In genomic region chr3:182905623-182906022, GRCh38 we compare ENCODE assay signal across 25 cellular contexts.
DNase-seq lines count a peak whose midpoint lies in the region; ATAC-seq and TF ChIP-seq lines count a peak whose summit lies in the region.
"Had no signal": no experiment of that assay in that cellular context is flagged by ENCODE, and none has a peak within 500 bp of the region (broad histone marks: within the 10 kb centered on the region; RNA-seq: fewer than 3 reads in every experiment).

No MANE protein-coding gene starts in this region.

- peaks cover 15% of the 10 kb centered on the region for H3K4me1 Mint-ChIP-seq in activated naive CD8-positive, alpha-beta T cell treated with anti-CD3 and anti-CD28 coated beads, Interleukin-2, amount 10 ng/mL, durations not matched to agents 7 days and 5 days
- H3K4me1 Mint-ChIP-seq: activated B cell treated with CpG ODN at 0.5 μM for 24 hours, B cell had no signal

- peak; percentile 61 for DNase-seq in NCI-H2107 treated with DMSO at 0.1 percent for 48 hours (lab: John Stamatoyannopoulos, UW; ENCODE audit: unreplicated experiment)
- DNase-seq in NCI-H2107 (lab: John Stamatoyannopoulos, UW) = no peak
- DNase-seq in DND-41 = no peak
- DNase-seq in activated naive CD8-positive, alpha-beta T cell treated with anti-CD3 and anti-CD28 coated beads, Interleukin-2, amount 10 ng/mL, durations not matched to agents 7 days and 5 days = no peak
- no peak for DNase-seq in hippocampal formation (lab: John Stamatoyannopoulos, UW)
- no peak for DNase-seq in globus pallidus (ENCODE audit: low spot score)
- DNase-seq: 8988T; activated B cell treated with CpG ODN at 0.5 μM for 24 hours; activated effector memory CD4-positive, alpha-beta T cell treated with anti-CD3 and anti-CD28 coated beads, Interleukin-2, amount 50 U/mL, for 16 hours; endodermal cell; GDM1; glutamatergic neuron; Kasumi-1; NCI-H1092 treated with DMSO at 0.1 percent for 48 hours; NCI-H2081; NCI-H748 treated with DMSO at 0.1 percent for 48 hours; PC-3; psoas muscle; small intestine; stimulated activated CD4-positive, alpha-beta T cell treated with anti-CD3 and anti-CD28 coated beads, Interleukin-4, amount 100 ng/mL, for 1 hour; upper lobe of right lung had no signal

- no peak overlapping the region for H3K4me3 ChIP-seq in DND-41 (ENCODE audit: low read depth in 1 of 2, low read length in 2 of 2)
- H3K4me3 ChIP-seq: psoas muscle, upper lobe of right lung had no signal

- no peaks in the 10 kb centered on the region for H4K20me1 ChIP-seq in DND-41 (ENCODE audit: insufficient read depth, low read length)

- no peaks in the 10 kb centered on the region for H3K27me3 Mint-ChIP-seq in activated naive CD8-positive, alpha-beta T cell treated with anti-CD3 and anti-CD28 coated beads, Interleukin-2, amount 10 ng/mL, durations not matched to agents 7 days and 5 days
- H3K27me3 Mint-ChIP-seq: activated B cell treated with CpG ODN at 0.5 μM for 24 hours, B cell had no signal

- POLR2A ChIA-PET in activated naive CD8-positive, alpha-beta T cell treated with anti-CD3 and anti-CD28 coated beads, Interleukin-2, amount 10 ng/mL, durations not matched to agents 7 days and 5 days (lab: Charles Lee) = no interaction called here

- H3K36me3 ChIP-seq in DND-41 (ENCODE audit: insufficient read depth, low read length) = peaks cover 23% of the 10 kb centered on the region

- H3K9me3 ChIP-seq in DND-41 (ENCODE audit: insufficient read depth, low read length, severe bottlenecking) = no peaks in the 10 kb centered on the region
- H3K9me3 ChIP-seq: psoas muscle, upper lobe of right lung had no signal

- H3K27ac Mint-ChIP-seq in activated naive CD8-positive, alpha-beta T cell treated with anti-CD3 and anti-CD28 coated beads, Interleukin-2, amount 10 ng/mL, durations not matched to agents 7 days and 5 days = peak overlapping the region; percentile 28
- H3K27ac Mint-ChIP-seq: activated B cell treated with CpG ODN at 0.5 μM for 24 hours, B cell, endodermal cell, mesothelial cell of epicardium had no signal

- no peaks in the 10 kb centered on the region for H3K79me2 ChIP-seq in DND-41 (ENCODE audit: insufficient read depth, low read length)

- no peak overlapping the region for H3K9ac ChIP-seq in DND-41 (ENCODE audit: low read depth, low read length)

- H3K36me3 Mint-ChIP-seq in activated naive CD8-positive, alpha-beta T cell treated with anti-CD3 and anti-CD28 coated beads, Interleukin-2, amount 10 ng/mL, durations not matched to agents 7 days and 5 days = peaks cover 8% of the 10 kb centered on the region

- H3K27ac ChIP-seq in DND-41 (ENCODE audit: low read length) = no peak overlapping the region
- H3K27ac ChIP-seq: psoas muscle, upper lobe of right lung had no signal

- H3K9me3 Mint-ChIP-seq in activated naive CD8-positive, alpha-beta T cell treated with anti-CD3 and anti-CD28 coated beads, Interleukin-2, amount 10 ng/mL, durations not matched to agents 7 days and 5 days = no peaks in the 10 kb centered on the region
- H3K9me3 Mint-ChIP-seq: activated B cell treated with CpG ODN at 0.5 μM for 24 hours, endodermal cell, mesothelial cell of epicardium had no signal

- H2AFZ ChIP-seq in DND-41 (ENCODE audit: low read depth, low read length) = no peak overlapping the region

- peaks cover 6% of the 10 kb centered on the region for H3K4me1 ChIP-seq in DND-41 (ENCODE audit: insufficient read depth, low read length)
- H3K4me1 ChIP-seq: psoas muscle, upper lobe of right lung had no signal

- ATAC-seq in DND-41 (ENCODE audit: insufficient read depth, low read depth) (peak; percentile 37; the same call in 1 of the 3 replicates), HG02870 (IDR thresholded peaks at IDR 0.05; ENCODE audit: unreplicated experiment) (peak; percentile 42), HG02623 (IDR thresholded peaks at IDR 0.05; ENCODE audit: unreplicated experiment) (no peak)
- no peak for ATAC-seq in activated naive CD8-positive, alpha-beta T cell treated with anti-CD3 and anti-CD28 coated beads, Interleukin-2, amount 10 ng/mL, durations not matched to agents 7 days and 5 days (ENCODE audit: low read depth)
- ATAC-seq: PC-3, psoas muscle, upper lobe of right lung had no signal

- H3K4me2 ChIP-seq in DND-41 (ENCODE audit: insufficient read depth, low read length) = no peak overlapping the region

- TF ChIP-seq CTCF in DND-41 (IDR thresholded peaks at IDR 0.05; ENCODE audit: borderline replicate concordance, extremely low read depth, low read length, poor library complexity, severe bottlenecking) = no peak

- H3K4me3 Mint-ChIP-seq in activated naive CD8-positive, alpha-beta T cell treated with anti-CD3 and anti-CD28 coated beads, Interleukin-2, amount 10 ng/mL, durations not matched to agents 7 days and 5 days = no peak overlapping the region
- H3K4me3 Mint-ChIP-seq: activated B cell treated with CpG ODN at 0.5 μM for 24 hours, B cell, endodermal cell, mesothelial cell of epicardium had no signal

- no peaks in the 10 kb centered on the region for H3K27me3 ChIP-seq in DND-41 (ENCODE audit: insufficient read depth, low read length, poor library complexity)
- H3K27me3 ChIP-seq: upper lobe of right lung had no signal

Comparison
In these comparisons a context has a peak if more than half of its experiments do, and no peak if none do; other contexts are left out.
1. ATAC-seq: peak in DND-41 (single experiment) and HG02870 (single experiment); none in activated naive CD8-positive, alpha-beta T cell treated with anti-CD3 and anti-CD28 coated beads, Interleukin-2, amount 10 ng/mL, durations not matched to agents 7 days and 5 days (single experiment) and HG02623 (single experiment).